8 cellular contexts compared by ENCODE assay signal in genomic region chr17:80861892-80862291, GRCh38.
DNase-seq lines count a peak whose midpoint lies in the region; ATAC-seq and TF ChIP-seq lines count a peak whose summit lies in the region.

No MANE protein-coding gene starts in this region.

- H3K4me1 ChIP-seq in upper lobe of right lung: peaks cover 7% of the 10 kb centered on the region

- DNase-seq in ELR (ENCODE audit: low read depth): peak; percentile 61
- peak; percentile 90 for DNase-seq in SHP77 treated with DMSO at 0.1 percent for 48 hours (lab: John Stamatoyannopoulos, UW)
- peak; percentile 49 for DNase-seq in astrocyte of the spinal cord (ENCODE audit: low read depth, low spot score)
- peak; percentile 63 for DNase-seq in medulla oblongata (ENCODE audit: extremely low spot score)
- DNase-seq in upper lobe of right lung: no peak
- DNase-seq in glomerular visceral epithelial cell (ENCODE audit: extremely low spot score): no peak
- DNase-seq in erythroblast (lab: John Stamatoyannopoulos, UW): no peak

- ATAC-seq in upper lobe of right lung (no peak), HG03469 (IDR thresholded peaks at IDR 0.05; ENCODE audit: unreplicated experiment) (no peak)

- no peaks in the 10 kb centered on the region for H3K9me3 ChIP-seq in upper lobe of right lung

- H3K27me3 ChIP-seq in upper lobe of right lung: no peaks in the 10 kb centered on the region

- no peak overlapping the region for H3K27ac ChIP-seq in upper lobe of right lung

- intact Hi-C loops in upper lobe of right lung (cut with DNase I): no loop called here

- H3K36me3 ChIP-seq in upper lobe of right lung: no peaks in the 10 kb centered on the region

- H3K4me3 ChIP-seq in astrocyte of the spinal cord (ENCODE audit: low read depth, low read length) (no peak overlapping the region), upper lobe of right lung (no peak overlapping the region)

- TF ChIP-seq CTCF in astrocyte of the spinal cord (IDR thresholded peaks at IDR 0.05; ENCODE audit: low read depth, low read length): peak; percentile 71
- TF ChIP-seq CTCF in upper lobe of right lung (IDR thresholded peaks at IDR 0.05): peak; percentile 19

- TF ChIP-seq POLR2A in erythroblast (IDR thresholded peaks at IDR 0.05; ENCODE audit: low read length): no peak

- in situ Hi-C loops in astrocyte of the spinal cord (cut with HindIII; ENCODE audit: low sequenced_read_pairs): no loop called here

Comparison
In these comparisons a context has a peak if more than half of its experiments do, and no peak if none do; other contexts are left out.
1. DNase-seq: peak in ELR (single experiment), SHP77 treated with DMSO at 0.1 percent for 48 hours (single experiment), astrocyte of the spinal cord (single experiment) and medulla oblongata (single experiment); none in upper lobe of right lung (single experiment), glomerular visceral epithelial cell (single experiment) and erythroblast (0 of 2).